ENCODE assay signal across 31 cellular contexts in the genomic region with DNA sequence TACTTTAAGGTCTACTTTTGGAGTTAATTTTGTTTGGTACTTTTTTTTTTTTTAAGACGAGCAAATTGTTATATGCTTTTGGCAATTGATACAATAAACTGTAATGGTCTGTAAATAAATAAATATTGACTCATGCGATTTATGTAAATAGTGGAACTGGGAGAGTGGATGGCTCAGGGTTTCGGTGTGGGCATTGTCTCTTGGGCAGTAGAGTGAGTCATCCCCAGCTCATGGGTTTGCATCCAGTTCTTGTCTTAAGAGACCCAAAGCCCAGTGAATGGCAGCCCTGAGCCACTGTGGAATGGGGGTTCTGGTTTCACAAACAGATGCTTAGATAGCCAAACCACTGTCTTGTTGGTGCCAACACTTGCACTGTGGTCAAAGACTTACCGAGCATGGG. TPM values are rescaled to one million over a fixed set of nuclear protein-coding genes. Genes with fewer than 3 reads are reported as not detected.
A peak's percentile ranks its signal among the peaks of the same experiment; 100 is the strongest.
DNase-seq lines count a peak whose midpoint lies in the region; ATAC-seq, FAIRE-seq and TF ChIP-seq lines count a peak whose summit lies in the region.
"Had no signal": no experiment of that assay in that cellular context is flagged by ENCODE, and none has a peak within 500 bp of the region (broad histone marks: within the 10 kb centered on the region; RNA-seq: fewer than 3 reads in every experiment).

No MANE protein-coding gene starts in this region.

- H3K27me3 ChIP-seq in bronchial epithelial cell (ENCODE audit: control insufficient read depth, insufficient read depth, low read length), result no peaks in the 10 kb centered on the region
- H3K27me3 ChIP-seq: BLaER1, Peyer's patch had no signal

- DNase-seq in COLO668 (lab: John Stamatoyannopoulos, UW; ENCODE audit: unreplicated experiment), result peak; percentile 89
- DNase-seq in HT-29 (ENCODE audit: low spot score), result peak; percentile 50
- DNase-seq in NCI-H774 (lab: John Stamatoyannopoulos, UW), result peak; percentile 21
- DNase-seq in bronchial epithelial cell (ENCODE audit: low read depth), result peak; percentile 90
- DNase-seq: ACHN; activated CD4-positive, alpha-beta T cell treated with anti-CD3 and anti-CD28 coated beads, Interleukin-2, amount 10 ng/mL, durations not matched to agents 7 days and 5 days; activated CD8-positive, alpha-beta memory T cell treated with anti-CD3 and anti-CD28 coated beads, Interleukin-2, amount 10 ng/mL, durations not matched to agents 7 days and 5 days; activated naive CD4-positive, alpha-beta T cell treated with anti-CD3 and anti-CD28 coated beads, Interleukin-2, amount 10 ng/mL, durations not matched to agents 7 days and 5 days; activated T-cell treated with anti-CD3 and anti-CD28 coated beads, Interleukin-2, amount 50 U/mL, for 72 hours; amniotic stem cell; Calu3; effector memory CD8-positive, alpha-beta T cell; esophagus squamous epithelium; hippocampal formation; immature natural killer cell; left ventricle myocardium inferior; MM.1S; NCI-H1417 treated with DMSO at 0.1 percent for 48 hours; Peyer's patch; retina; SK-N-SH; stimulated activated CD4-positive, alpha-beta T cell treated with anti-CD3 and anti-CD28 coated beads, Interleukin-4, amount 100 ng/mL, for 24 hours; stimulated activated naive CD4-positive, alpha-beta T cell had no signal

- no peak overlapping the region for H3K4me3 ChIP-seq in bronchial epithelial cell (ENCODE audit: low read depth, low read length)
- H3K4me3 ChIP-seq: BLaER1, coronary artery, esophagus squamous epithelium, left ventricle myocardium inferior, Peyer's patch had no signal

- H3K36me3 ChIP-seq in bronchial epithelial cell (ENCODE audit: control insufficient read depth, insufficient read depth, low read length), result no peaks in the 10 kb centered on the region
- H3K36me3 ChIP-seq: esophagus squamous epithelium, Peyer's patch had no signal

- no peak for TF ChIP-seq CTCF in bronchial epithelial cell (IDR thresholded peaks at IDR 0.05; ENCODE audit: insufficient read depth, low read length, severe bottlenecking)

- no peak for ATAC-seq in HG03135 (IDR thresholded peaks at IDR 0.05; ENCODE audit: unreplicated experiment)
- no peak for ATAC-seq in HG03159 (IDR thresholded peaks at IDR 0.05; ENCODE audit: unreplicated experiment)
- ATAC-seq in GM21515 (IDR thresholded peaks at IDR 0.05; ENCODE audit: unreplicated experiment), result no peak
- ATAC-seq: activated CD8-positive, alpha-beta memory T cell treated with anti-CD3 and anti-CD28 coated beads, Interleukin-2, amount 10 ng/mL, durations not matched to agents 7 days and 5 days; activated T-cell treated with anti-CD3 and anti-CD28 coated beads, Interleukin-2, amount 50 U/mL, for 72 hours; effector memory CD8-positive, alpha-beta T cell; HCT116 had no signal

- peak; percentile 23 for FAIRE-seq in bronchial epithelial cell (lab: Jason Lieb, UNC)
- FAIRE-seq: frontal cortex had no signal

RNA-seq across cellular contexts. Expression of a gene that starts 33.0 kb away (rescaled TPM):
- 3.7 and 8.3 TPM in 2 replicates for total RNA-seq in HT-29 (2014; rRNA removed; shearing (Covaris generic))
- under 0.01 and 0.79 TPM in 2 replicates for total RNA-seq in bronchial epithelial cell
- total RNA-seq: Calu3, osteocyte had no signal

Comparison
In these comparisons a context has a peak if more than half of its experiments do, and no peak if none do; other contexts are left out.
1. DNase-seq: peak in every context shown above with its lines; median percentile 90 in bronchial epithelial cell; 89 in COLO668; 50 in HT-29; 21 in NCI-H774.